8 cellular contexts compared by ENCODE assay signal in the genomic region with DNA sequence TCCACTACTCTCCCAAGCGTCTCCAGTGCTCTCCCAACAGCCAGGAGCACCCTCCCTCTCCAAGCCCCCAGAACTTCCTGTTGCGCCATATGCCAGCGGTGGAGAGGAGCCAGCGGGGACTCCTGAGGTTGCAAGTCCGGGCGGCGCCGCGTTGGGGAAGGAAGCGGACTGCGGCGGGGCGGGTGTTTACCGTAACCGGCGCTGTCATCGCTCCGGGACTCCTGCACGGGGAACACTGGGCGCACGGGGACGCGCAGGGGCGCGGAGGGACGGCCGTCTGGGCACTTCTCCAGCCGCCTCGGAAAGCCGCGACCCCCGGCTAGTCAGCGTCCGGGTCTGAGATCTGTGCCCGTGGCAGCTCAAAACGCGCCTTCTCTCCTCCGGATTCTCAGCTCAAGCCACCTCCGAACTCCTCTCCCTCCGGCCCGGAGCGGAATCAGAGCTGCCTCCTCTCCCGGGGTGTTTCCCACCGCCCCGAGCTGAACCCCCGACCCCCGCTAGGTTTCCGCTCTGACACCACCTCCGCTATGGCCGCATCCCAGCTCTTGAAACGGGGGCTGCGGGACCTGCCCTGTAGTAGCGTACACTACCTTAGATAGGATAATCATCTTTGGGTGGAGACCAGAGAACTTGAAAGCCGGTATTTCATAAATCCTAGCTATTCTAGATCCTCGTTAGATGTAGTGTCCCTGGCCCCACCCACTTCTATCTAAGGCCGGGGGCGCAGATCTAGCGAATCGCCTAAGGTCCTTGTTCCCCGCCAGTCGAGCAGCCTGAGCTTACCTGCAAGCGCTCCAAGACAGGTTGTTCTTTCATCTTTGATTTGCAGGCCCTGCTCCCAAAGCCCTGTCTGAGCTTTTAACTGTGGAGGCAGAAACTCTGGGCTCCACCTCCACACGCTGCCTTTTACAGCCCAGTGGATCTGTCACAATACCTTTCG. TPM values are rescaled to one million over a fixed set of nuclear protein-coding genes. Genes with fewer than 3 reads are reported as not detected.
A peak's percentile ranks its signal among the peaks of the same experiment; 100 is the strongest.
DNase-seq lines count a peak whose midpoint lies in the region; ATAC-seq, FAIRE-seq and TF ChIP-seq lines count a peak whose summit lies in the region.

A gene with protein sequence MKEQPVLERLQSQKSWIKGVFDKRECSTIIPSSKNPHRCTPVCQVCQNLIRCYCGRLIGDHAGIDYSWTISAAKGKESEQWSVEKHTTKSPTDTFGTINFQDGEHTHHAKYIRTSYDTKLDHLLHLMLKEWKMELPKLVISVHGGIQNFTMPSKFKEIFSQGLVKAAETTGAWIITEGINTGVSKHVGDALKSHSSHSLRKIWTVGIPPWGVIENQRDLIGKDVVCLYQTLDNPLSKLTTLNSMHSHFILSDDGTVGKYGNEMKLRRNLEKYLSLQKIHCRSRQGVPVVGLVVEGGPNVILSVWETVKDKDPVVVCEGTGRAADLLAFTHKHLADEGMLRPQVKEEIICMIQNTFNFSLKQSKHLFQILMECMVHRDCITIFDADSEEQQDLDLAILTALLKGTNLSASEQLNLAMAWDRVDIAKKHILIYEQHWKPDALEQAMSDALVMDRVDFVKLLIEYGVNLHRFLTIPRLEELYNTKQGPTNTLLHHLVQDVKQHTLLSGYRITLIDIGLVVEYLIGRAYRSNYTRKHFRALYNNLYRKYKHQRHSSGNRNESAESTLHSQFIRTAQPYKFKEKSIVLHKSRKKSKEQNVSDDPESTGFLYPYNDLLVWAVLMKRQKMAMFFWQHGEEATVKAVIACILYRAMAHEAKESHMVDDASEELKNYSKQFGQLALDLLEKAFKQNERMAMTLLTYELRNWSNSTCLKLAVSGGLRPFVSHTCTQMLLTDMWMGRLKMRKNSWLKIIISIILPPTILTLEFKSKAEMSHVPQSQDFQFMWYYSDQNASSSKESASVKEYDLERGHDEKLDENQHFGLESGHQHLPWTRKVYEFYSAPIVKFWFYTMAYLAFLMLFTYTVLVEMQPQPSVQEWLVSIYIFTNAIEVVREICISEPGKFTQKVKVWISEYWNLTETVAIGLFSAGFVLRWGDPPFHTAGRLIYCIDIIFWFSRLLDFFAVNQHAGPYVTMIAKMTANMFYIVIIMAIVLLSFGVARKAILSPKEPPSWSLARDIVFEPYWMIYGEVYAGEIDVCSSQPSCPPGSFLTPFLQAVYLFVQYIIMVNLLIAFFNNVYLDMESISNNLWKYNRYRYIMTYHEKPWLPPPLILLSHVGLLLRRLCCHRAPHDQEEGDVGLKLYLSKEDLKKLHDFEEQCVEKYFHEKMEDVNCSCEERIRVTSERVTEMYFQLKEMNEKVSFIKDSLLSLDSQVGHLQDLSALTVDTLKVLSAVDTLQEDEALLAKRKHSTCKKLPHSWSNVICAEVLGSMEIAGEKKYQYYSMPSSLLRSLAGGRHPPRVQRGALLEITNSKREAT (N-terminal part only) (minus strand): TSS at position 881 of the 940 bp plus-strand sequence. CDS start 65 bp downstream, at position 816.

- WGBS in tibial nerve, 2 donors = 2 to 4% methylated on average over 53 to 55 of the region's 64 CpGs

- no peaks in the 10 kb centered on the region for H3K36me3 Mint-ChIP-seq in activated T-helper 2 cell treated with anti-CD3 and anti-CD28 coated beads, Interferon-gamma antibody, Interleukin-2, Interleukin-4, amounts not matched to agents 10 μg/mL and 5 μg/mL and 100 μg/mL, durations not matched to agents 14 hours and 24 hours and 36 hours (ENCODE audit: low read depth)
- H3K36me3 Mint-ChIP-seq in nephron progenitor cell (ENCODE audit: low read depth) = no peaks in the 10 kb centered on the region

- H3K27ac ChIP-seq in foreskin keratinocyte = no peak within 1 kb of the TSS
- peak within 1 kb of the TSS in 2 of 4 donors; percentile 15 to 64 for H3K27ac ChIP-seq in tibial nerve

- H3K9me3 Mint-ChIP-seq in activated T-helper 2 cell treated with anti-CD3 and anti-CD28 coated beads, Interferon-gamma antibody, Interleukin-2, Interleukin-4, amounts not matched to agents 10 μg/mL and 5 μg/mL and 100 μg/mL, durations not matched to agents 14 hours and 24 hours and 36 hours = peaks cover 7% of the 10 kb centered on the region
- peaks cover 11% of the 10 kb centered on the region for H3K9me3 Mint-ChIP-seq in nephron progenitor cell

- intact Hi-C loops in activated T-helper 2 cell treated with anti-CD3 and anti-CD28 coated beads, Interferon-gamma antibody, Interleukin-2, Interleukin-4, amounts not matched to agents 10 μg/mL and 5 μg/mL and 100 μg/mL, durations not matched to agents 14 hours and 24 hours and 36 hours (cut with micrococcal nuclease) = no loop called here

- TF ChIP-seq POLR2A in tibial nerve (IDR thresholded peaks at IDR 0.05) (no peak), GM12891 (IDR thresholded peaks at IDR 0.05; ENCODE audit: low read depth, low read length) (no peak)

- DNase-seq in COLO668 (lab: John Stamatoyannopoulos, UW; ENCODE audit: unreplicated experiment) (peak; percentile 80), NCI-H82 treated with DMSO at 0.1 percent for 48 hours (lab: John Stamatoyannopoulos, UW; ENCODE audit: unreplicated experiment) (peak; percentile 37), foreskin keratinocyte (peak; percentile 50 to 66), nephron progenitor cell (peak; percentile 75), tibial nerve (ENCODE audit: low spot score in 2 of 2) (peak; percentile 61 to 64), GM12891 (ENCODE audit: insufficient read length, low spot score) (no peak)
- peak; percentile 20 for DNase-seq in activated T-helper 2 cell treated with anti-CD3 and anti-CD28 coated beads, Interferon-gamma antibody, Interleukin-2, Interleukin-4, amounts not matched to agents 10 μg/mL and 5 μg/mL and 100 μg/mL, durations not matched to agents 14 hours and 24 hours and 36 hours (ENCODE audit: low spot score)

- H3K4me1 ChIP-seq in foreskin keratinocyte = no peaks in the 10 kb centered on the region
- peaks cover 0 to 15% (median 0%) of the 10 kb centered on the region in 4 donors for H3K4me1 ChIP-seq in tibial nerve

- H3K9me3 ChIP-seq in tibial nerve = peaks cover 0 to 10% (median 1%) of the 10 kb centered on the region in 4 donors

- H3K27me3 Mint-ChIP-seq in activated T-helper 2 cell treated with anti-CD3 and anti-CD28 coated beads, Interferon-gamma antibody, Interleukin-2, Interleukin-4, amounts not matched to agents 10 μg/mL and 5 μg/mL and 100 μg/mL, durations not matched to agents 14 hours and 24 hours and 36 hours (ENCODE audit: low read depth) = peaks cover 40% of the 10 kb centered on the region
- peaks cover 45% of the 10 kb centered on the region for H3K27me3 Mint-ChIP-seq in nephron progenitor cell (ENCODE audit: low read depth, poor library complexity)

- H3K36me3 ChIP-seq in tibial nerve = no peaks in the 10 kb centered on the region

- peak within 1 kb of the TSS; percentile 81 for H3K4me3 Mint-ChIP-seq in activated T-helper 2 cell treated with anti-CD3 and anti-CD28 coated beads, Interferon-gamma antibody, Interleukin-2, Interleukin-4, amounts not matched to agents 10 μg/mL and 5 μg/mL and 100 μg/mL, durations not matched to agents 14 hours and 24 hours and 36 hours (ENCODE audit: low read depth)
- peak within 1 kb of the TSS; percentile 95 for H3K4me3 Mint-ChIP-seq in nephron progenitor cell

- H3K4me1 Mint-ChIP-seq in activated T-helper 2 cell treated with anti-CD3 and anti-CD28 coated beads, Interferon-gamma antibody, Interleukin-2, Interleukin-4, amounts not matched to agents 10 μg/mL and 5 μg/mL and 100 μg/mL, durations not matched to agents 14 hours and 24 hours and 36 hours (ENCODE audit: low read depth) = peaks cover 9% of the 10 kb centered on the region
- peaks cover 3% of the 10 kb centered on the region for H3K4me1 Mint-ChIP-seq in nephron progenitor cell

- no peaks in the 10 kb centered on the region for H3K27me3 ChIP-seq in foreskin keratinocyte
- H3K27me3 ChIP-seq in tibial nerve = peaks cover 0 to 17% of the 10 kb centered on the region in 2 donors

- peak; percentile 35 to 61 for TF ChIP-seq EP300 in tibial nerve (IDR thresholded peaks at IDR 0.05)

- no peak for FAIRE-seq in GM12891 (lab: Jason Lieb, UNC)

- TF ChIP-seq CTCF in foreskin keratinocyte (conservative IDR thresholded peaks at IDR 0.05) (no peak), nephron progenitor cell (IDR thresholded peaks at IDR 0.05) (no peak), tibial nerve (IDR thresholded peaks at IDR 0.05) (no peak)

- H3K4me3 ChIP-seq in tibial nerve = peak within 1 kb of the TSS; percentile 8 to 58 (median 46)

- peak; percentile 60 for ATAC-seq in HG03175 (IDR thresholded peaks at IDR 0.05; ENCODE audit: unreplicated experiment)
- ATAC-seq in foreskin keratinocyte = peak; percentile 82

- no peak within 1 kb of the TSS for H3K27ac Mint-ChIP-seq in activated T-helper 2 cell treated with anti-CD3 and anti-CD28 coated beads, Interferon-gamma antibody, Interleukin-2, Interleukin-4, amounts not matched to agents 10 μg/mL and 5 μg/mL and 100 μg/mL, durations not matched to agents 14 hours and 24 hours and 36 hours
- H3K27ac Mint-ChIP-seq in nephron progenitor cell = no peak within 1 kb of the TSS

TF ChIP-seq in GM12891, 5 proteins besides CTCF, POLR2A, EP300 and RAD21:
- no peak for TF ChIP-seq PAX5 (IDR thresholded peaks at IDR 0.05; ENCODE audit: insufficient read depth, low read length, severe bottlenecking)
- no peak for TF ChIP-seq TAF1 (IDR thresholded peaks at IDR 0.05; ENCODE audit: low read depth, low read length)
- TF ChIP-seq POU2F2 (IDR thresholded peaks at IDR 0.05; ENCODE audit: low read depth, low read length) = no peak
- no peak for TF ChIP-seq SPI1 (IDR thresholded peaks at IDR 0.05; ENCODE audit: low read depth, low read length)
- TF ChIP-seq POLR2AphosphoS5 (IDR thresholded peaks at IDR 0.05; ENCODE audit: low read depth, low read length) = no peak

RNA-seq across cellular contexts. Expression of the gene that starts here (rescaled TPM):
- 0.05 and 0.09 TPM in 2 replicates for total RNA-seq in activated T-helper 2 cell treated with anti-CD3 and anti-CD28 coated beads, Interferon-gamma antibody, Interleukin-2, Interleukin-4, amounts not matched to agents 10 μg/mL and 5 μg/mL and 100 μg/mL, durations not matched to agents 14 hours and 24 hours and 36 hours
- 0.28 and 0.41 TPM in 2 replicates for total RNA-seq in foreskin keratinocyte
- polyA plus RNA-seq in foreskin keratinocyte = 0.12 TPM in 2 replicates
- 1 to 10 TPM in 2 of 4 donors, under 1 TPM in 2; 0.30 to 2.9 (median 0.97) TPM for total RNA-seq in tibial nerve
- polyA plus RNA-seq in GM12891 (2012; ENCODE audit: low read depth, missing spikeins) = 0.01 TPM

Comparison
In these comparisons a context has a peak if more than half of its experiments do, and no peak if none do; other contexts are left out.
1. Peak in DNase-seq in activated T-helper 2 cell treated with anti-CD3 and anti-CD28 coated beads, Interferon-gamma antibody, Interleukin-2, Interleukin-4, amounts not matched to agents 10 μg/mL and 5 μg/mL and 100 μg/mL, durations not matched to agents 14 hours and 24 hours and 36 hours; RNA of the gene not detected or under 1 TPM.
2. Peak in DNase-seq and ATAC-seq in foreskin keratinocyte; RNA of the gene not detected or under 1 TPM.